Comparison of ENCODE assay signal across 33 cellular contexts in genomic region chr3:104742044-104742443, GRCh38.
"Had no signal": no experiment of that assay in that cellular context is flagged by ENCODE, and none has a peak within 500 bp of the region (broad histone marks: within the 10 kb centered on the region; RNA-seq: fewer than 3 reads in every experiment).

No MANE protein-coding gene starts in this region.

- H3K27ac ChIP-seq: adrenal gland, ascending aorta, body of pancreas, brain microvascular endothelial cell, breast epithelium, cardiac muscle cell had no signal

- H3K9me3 ChIP-seq: adrenal gland, ascending aorta, body of pancreas, breast epithelium had no signal

- H3K36me3 ChIP-seq: adrenal gland, ascending aorta, brain microvascular endothelial cell, breast epithelium, cardiac muscle cell had no signal

- ATAC-seq: activated naive CD4-positive, alpha-beta T cell treated with anti-CD3 and anti-CD28 coated beads, Interleukin-2, amount 50 U/mL, for 72 hours; activated naive CD8-positive, alpha-beta T cell treated with anti-CD3 and anti-CD28 coated beads, Interleukin-2, amount 50 U/mL, for 24 hours; activated T-cell treated with anti-CD3 and anti-CD28 coated beads, Interleukin-2, amount 50 U/mL, for 4 hours; activated T-cell treated with anti-CD3 and anti-CD28 coated beads, Interleukin-2, amount 50 U/mL, for 72 hours; activated T-helper 17 cell treated with anti-CD3 and anti-CD28 coated beads, Interleukin-2, amount 50 U/mL, for 72 hours; body of pancreas had no signal

- FAIRE-seq: astrocyte, bronchial epithelial cell had no signal

- H3K4me3 ChIP-seq: adrenal gland, ascending aorta, body of pancreas, breast epithelium, cardiac muscle cell had no signal

- H3K4me1 ChIP-seq: adrenal gland, ascending aorta, body of pancreas, breast epithelium had no signal

- H3K27me3 ChIP-seq: adrenal gland, ascending aorta, body of pancreas, brain microvascular endothelial cell, breast epithelium, cardiac muscle cell had no signal

- DNase-seq: activated effector memory CD4-positive, alpha-beta T cell treated with anti-CD3 and anti-CD28 coated beads, Interleukin-2, amount 50 U/mL, for 16 hours; activated effector memory CD4-positive, alpha-beta T cell treated with Interleukin-2 at 50 U/mL for 16 hours; activated gamma-delta T cell; activated gamma-delta T cell treated with Interleukin-2 at 50 U/mL for 16 hours; activated naive CD4-positive, alpha-beta T cell; activated naive CD4-positive, alpha-beta T cell treated with anti-CD3 and anti-CD28 coated beads for 36 hours; activated naive CD4-positive, alpha-beta T cell treated with anti-CD3 and anti-CD28 coated beads, Interleukin-2, amount 10 ng/mL, durations not matched to agents 7 days and 5 days; activated naive CD4-positive, alpha-beta T cell treated with anti-CD3 and anti-CD28 coated beads, Interleukin-2, amount 50 U/mL, for 16 hours; activated naive CD4-positive, alpha-beta T cell treated with Interleukin-2 at 50 U/mL for 16 hours; activated naive CD8-positive, alpha-beta T cell treated with anti-CD3 and anti-CD28 coated beads for 36 hours; activated naive CD8-positive, alpha-beta T cell treated with anti-CD3 and anti-CD28 coated beads, Interleukin-2, amount 10 ng/mL, durations not matched to agents 7 days and 5 days; activated naive CD8-positive, alpha-beta T cell treated with anti-CD3 and anti-CD28 coated beads, Interleukin-2, amount 50 U/mL, for 24 hours; activated T-cell treated with anti-CD3 and anti-CD28 coated beads, Interleukin-2, amount 50 U/mL, for 24 hours; activated T-cell treated with anti-CD3 and anti-CD28 coated beads, Interleukin-2, amount 50 U/mL, for 4 hours; activated T-cell treated with anti-CD3 and anti-CD28 coated beads, Interleukin-2, amount 50 U/mL, for 48 hours; activated T-cell treated with anti-CD3 and anti-CD28 coated beads, Interleukin-2, amount 50 U/mL, for 72 hours; adrenal gland; amniotic stem cell; amygdala; anterior cingulate cortex; aorta; body of pancreas; brain microvascular endothelial cell; caudate nucleus; central memory CD4-positive, alpha-beta T cell; cerebellar nuclear complex had no signal
